Comparison of ENCODE assay signal across 19 cellular contexts in the genomic region with DNA sequence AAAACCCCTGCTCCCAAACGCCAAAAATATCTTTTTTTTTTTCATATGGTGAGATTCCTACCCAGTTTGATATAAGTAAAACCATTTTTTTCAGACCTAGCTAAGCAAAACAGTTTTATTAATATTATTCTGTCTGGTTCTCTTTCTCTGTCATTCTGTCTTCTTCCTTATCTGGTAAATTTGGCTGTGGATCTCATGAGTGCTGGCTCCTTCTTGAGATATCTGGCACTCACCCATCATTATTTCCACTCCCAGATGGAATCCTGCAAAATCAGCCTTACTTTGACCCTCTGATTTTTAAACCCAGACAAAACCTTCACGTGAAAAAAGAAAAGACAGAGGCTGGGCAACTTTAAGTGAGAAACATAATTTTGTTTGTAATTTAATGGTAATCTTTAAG.
"Had no signal": no experiment of that assay in that cellular context is flagged by ENCODE, and none has a peak within 500 bp of the region (broad histone marks: within the 10 kb centered on the region; RNA-seq: fewer than 3 reads in every experiment).

No MANE protein-coding gene starts in this region.

- H3K27ac ChIP-seq: breast epithelium, hepatocyte had no signal

- H3K36me3 ChIP-seq: breast epithelium had no signal

- H3K4me1 ChIP-seq: breast epithelium had no signal

- H3K27me3 ChIP-seq: breast epithelium, hepatocyte, testis had no signal

- H3K9me3 ChIP-seq: breast epithelium, testis had no signal

- H3K4me3 ChIP-seq: breast epithelium, hepatocyte, testis had no signal

- ATAC-seq: activated CD4-positive, alpha-beta T cell treated with anti-CD3 and anti-CD28 coated beads for 36 hours; activated T-cell treated with anti-CD3 and anti-CD28 coated beads, Interleukin-2, amount 50 U/mL, for 4 hours had no signal

- DNase-seq: activated B cell treated with CpG ODN at 0.5 μM for 24 hours; activated CD4-positive, alpha-beta T cell treated with anti-CD3 and anti-CD28 coated beads for 36 hours; activated CD4-positive, alpha-beta T cell treated with anti-CD3 and anti-CD28 coated beads, Interleukin-2, amount 50 U/mL, for 4 hours; activated CD8-positive, alpha-beta memory T cell treated with anti-CD3 and anti-CD28 coated beads, Interleukin-2, amount 50 U/mL, for 48 hours; activated naive CD4-positive, alpha-beta T cell; activated naive CD8-positive, alpha-beta T cell treated with anti-CD3 and anti-CD28 coated beads for 36 hours; activated T-cell treated with anti-CD3 and anti-CD28 coated beads, Interleukin-2, amount 50 U/mL, for 4 hours; cerebellar nuclear complex; dermis blood vessel endothelial cell; effector memory CD4-positive, alpha-beta T cell; foreskin fibroblast; immature natural killer cell; nucleus accumbens; stimulated activated CD4-positive, alpha-beta T cell treated with anti-CD3 and anti-CD28 coated beads, Interleukin-4, amount 100 ng/mL, for 1 hour; stimulated activated naive CD4-positive, alpha-beta T cell; T-helper 9 cell; testis had no signal
